ENCODE assay signal across 1 cellular context in the genomic region with DNA sequence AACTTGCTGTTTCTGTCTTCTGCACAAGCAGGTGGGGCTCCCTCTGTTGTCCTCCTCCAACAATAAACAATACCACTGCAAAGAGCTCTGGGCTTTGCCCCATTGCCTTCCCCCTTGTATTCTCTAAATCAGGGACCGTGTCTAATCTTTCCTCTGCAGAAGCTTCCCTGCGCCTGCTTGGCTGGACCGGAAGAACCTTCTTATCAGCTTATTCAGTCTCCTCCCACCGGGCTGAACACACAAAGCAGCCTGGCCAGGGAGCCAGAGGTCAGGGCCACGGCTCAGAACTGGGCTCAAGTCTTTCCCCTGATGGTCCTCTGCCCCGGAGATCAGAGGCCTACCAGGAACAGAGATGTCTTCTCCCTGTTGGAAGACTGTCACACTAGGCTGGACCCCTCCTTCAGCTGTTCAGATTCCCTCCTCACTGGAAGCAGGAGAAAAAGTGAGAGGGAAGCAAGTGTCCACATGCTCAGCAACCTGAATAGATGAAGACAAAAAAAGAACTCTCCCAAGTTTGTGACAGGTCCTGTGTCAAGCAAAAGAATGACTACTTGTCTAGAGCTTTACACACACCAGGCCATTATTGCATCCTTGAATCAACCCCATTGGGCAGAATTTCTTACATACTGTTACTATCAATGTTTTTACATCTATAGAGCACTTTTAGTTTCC.
TF ChIP-seq lines count a peak whose summit lies in the region.

No MANE protein-coding gene starts in this region.

TF ChIP-seq in HepG2, 621 proteins besides CTCF, POLR2A, EP300 and RAD21 (continued from another document and continues in another):
- peak; percentile 80 for TF ChIP-seq ZNF609 (CRISPR knock-in tag; IDR thresholded peaks at IDR 0.05; ENCODE audit: borderline replicate concordance)
- TF ChIP-seq FOXC1 (CRISPR knock-in tag; IDR thresholded peaks at IDR 0.05; ENCODE audit: borderline replicate concordance), result peak; percentile 23; the same call in 1 of the 2 replicates
- no peak for TF ChIP-seq TP53 (CRISPR knock-in tag; conservative IDR thresholded peaks at IDR 0.05)
- no peak for TF ChIP-seq CSRNP1 (CRISPR knock-in tag; IDR thresholded peaks at IDR 0.05)
- TF ChIP-seq, protein P1, sequence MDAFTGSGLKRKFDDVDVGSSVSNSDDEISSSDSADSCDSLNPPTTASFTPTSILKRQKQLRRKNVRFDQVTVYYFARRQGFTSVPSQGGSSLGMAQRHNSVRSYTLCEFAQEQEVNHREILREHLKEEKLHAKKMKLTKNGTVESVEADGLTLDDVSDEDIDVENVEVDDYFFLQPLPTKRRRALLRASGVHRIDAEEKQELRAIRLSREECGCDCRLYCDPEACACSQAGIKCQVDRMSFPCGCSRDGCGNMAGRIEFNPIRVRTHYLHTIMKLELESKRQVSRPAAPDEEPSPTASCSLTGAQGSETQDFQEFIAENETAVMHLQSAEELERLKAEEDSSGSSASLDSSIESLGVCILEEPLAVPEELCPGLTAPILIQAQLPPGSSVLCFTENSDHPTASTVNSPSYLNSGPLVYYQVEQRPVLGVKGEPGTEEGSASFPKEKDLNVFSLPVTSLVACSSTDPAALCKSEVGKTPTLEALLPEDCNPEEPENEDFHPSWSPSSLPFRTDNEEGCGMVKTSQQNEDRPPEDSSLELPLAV (CRISPR knock-in tag; conservative IDR thresholded peaks at IDR 0.05; ENCODE audit: low read depth), result no peak
- no peak for TF ChIP-seq HIVEP1 (CRISPR knock-in tag; IDR thresholded peaks at IDR 0.05)
- TF ChIP-seq SCMH1 (CRISPR knock-in tag; IDR thresholded peaks at IDR 0.05; ENCODE audit: borderline replicate concordance), result no peak
- TF ChIP-seq ZNF577 (CRISPR knock-in tag; IDR thresholded peaks at IDR 0.05; ENCODE audit: borderline replicate concordance, low read depth), result no peak
- TF ChIP-seq DPF2 (CRISPR knock-in tag; IDR thresholded peaks at IDR 0.05; ENCODE audit: borderline replicate concordance, low read depth), result peak; percentile 84
- no peak for TF ChIP-seq ZIK1 (CRISPR knock-in tag; IDR thresholded peaks at IDR 0.05; ENCODE audit: borderline replicate concordance, low read depth)
- TF ChIP-seq PHF5A (CRISPR knock-in tag; IDR thresholded peaks at IDR 0.05; ENCODE audit: low read depth, unreplicated experiment), result peak; percentile 38
- TF ChIP-seq ZNF354B (CRISPR knock-in tag; IDR thresholded peaks at IDR 0.05), result no peak
- TF ChIP-seq NCOA5 (CRISPR knock-in tag; IDR thresholded peaks at IDR 0.05), result no peak
- TF ChIP-seq ZNF605 (CRISPR knock-in tag; IDR thresholded peaks at IDR 0.05), result peak; percentile 47; the same call in 1 of the 2 replicates
- no peak for TF ChIP-seq JUND (CRISPR knock-in tag; IDR thresholded peaks at IDR 0.05)
- TF ChIP-seq SP2 (CRISPR knock-in tag; IDR thresholded peaks at IDR 0.05), result no peak
- no peak for TF ChIP-seq ZBTB14 (CRISPR knock-in tag; IDR thresholded peaks at IDR 0.05)
- TF ChIP-seq ZSCAN22 (CRISPR knock-in tag; IDR thresholded peaks at IDR 0.05), result no peak
- no peak for TF ChIP-seq ZFP82 (CRISPR knock-in tag; IDR thresholded peaks at IDR 0.05; ENCODE audit: borderline replicate concordance)
- 0 out of 2 replicates have a peak, but pooled peaks have one; percentile 44 for TF ChIP-seq POLR2G (IDR thresholded peaks at IDR 0.05; ENCODE audit: low read depth, low read length)
- no peak for TF ChIP-seq USF2 (IDR thresholded peaks at IDR 0.05; ENCODE audit: low read depth, low read length)
- no peak for TF ChIP-seq USF2 (CRISPR knock-in tag; IDR thresholded peaks at IDR 0.05; ENCODE audit: borderline replicate concordance)
- TF ChIP-seq HBP1 (CRISPR knock-in tag; IDR thresholded peaks at IDR 0.05; ENCODE audit: low read depth), result no peak
- TF ChIP-seq ZNF598 (CRISPR knock-in tag; IDR thresholded peaks at IDR 0.05; ENCODE audit: borderline replicate concordance), result 0 out of 2 replicates have a peak, but pooled peaks have one; percentile 17
- TF ChIP-seq SAP130 (CRISPR knock-in tag; IDR thresholded peaks at IDR 0.05; ENCODE audit: low read depth), result peak; percentile 78
- TF ChIP-seq, protein P2, sequence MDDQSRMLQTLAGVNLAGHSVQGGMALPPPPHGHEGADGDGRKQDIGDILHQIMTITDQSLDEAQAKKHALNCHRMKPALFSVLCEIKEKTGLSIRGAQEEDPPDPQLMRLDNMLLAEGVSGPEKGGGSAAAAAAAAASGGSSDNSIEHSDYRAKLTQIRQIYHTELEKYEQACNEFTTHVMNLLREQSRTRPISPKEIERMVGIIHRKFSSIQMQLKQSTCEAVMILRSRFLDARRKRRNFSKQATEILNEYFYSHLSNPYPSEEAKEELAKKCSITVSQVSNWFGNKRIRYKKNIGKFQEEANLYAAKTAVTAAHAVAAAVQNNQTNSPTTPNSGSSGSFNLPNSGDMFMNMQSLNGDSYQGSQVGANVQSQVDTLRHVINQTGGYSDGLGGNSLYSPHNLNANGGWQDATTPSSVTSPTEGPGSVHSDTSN (CRISPR knock-in tag; IDR thresholded peaks at IDR 0.05; ENCODE audit: borderline replicate concordance), result no peak
- TF ChIP-seq ZNF790 (CRISPR knock-in tag; IDR thresholded peaks at IDR 0.05; ENCODE audit: borderline replicate concordance), result no peak
- TF ChIP-seq, protein P3, sequence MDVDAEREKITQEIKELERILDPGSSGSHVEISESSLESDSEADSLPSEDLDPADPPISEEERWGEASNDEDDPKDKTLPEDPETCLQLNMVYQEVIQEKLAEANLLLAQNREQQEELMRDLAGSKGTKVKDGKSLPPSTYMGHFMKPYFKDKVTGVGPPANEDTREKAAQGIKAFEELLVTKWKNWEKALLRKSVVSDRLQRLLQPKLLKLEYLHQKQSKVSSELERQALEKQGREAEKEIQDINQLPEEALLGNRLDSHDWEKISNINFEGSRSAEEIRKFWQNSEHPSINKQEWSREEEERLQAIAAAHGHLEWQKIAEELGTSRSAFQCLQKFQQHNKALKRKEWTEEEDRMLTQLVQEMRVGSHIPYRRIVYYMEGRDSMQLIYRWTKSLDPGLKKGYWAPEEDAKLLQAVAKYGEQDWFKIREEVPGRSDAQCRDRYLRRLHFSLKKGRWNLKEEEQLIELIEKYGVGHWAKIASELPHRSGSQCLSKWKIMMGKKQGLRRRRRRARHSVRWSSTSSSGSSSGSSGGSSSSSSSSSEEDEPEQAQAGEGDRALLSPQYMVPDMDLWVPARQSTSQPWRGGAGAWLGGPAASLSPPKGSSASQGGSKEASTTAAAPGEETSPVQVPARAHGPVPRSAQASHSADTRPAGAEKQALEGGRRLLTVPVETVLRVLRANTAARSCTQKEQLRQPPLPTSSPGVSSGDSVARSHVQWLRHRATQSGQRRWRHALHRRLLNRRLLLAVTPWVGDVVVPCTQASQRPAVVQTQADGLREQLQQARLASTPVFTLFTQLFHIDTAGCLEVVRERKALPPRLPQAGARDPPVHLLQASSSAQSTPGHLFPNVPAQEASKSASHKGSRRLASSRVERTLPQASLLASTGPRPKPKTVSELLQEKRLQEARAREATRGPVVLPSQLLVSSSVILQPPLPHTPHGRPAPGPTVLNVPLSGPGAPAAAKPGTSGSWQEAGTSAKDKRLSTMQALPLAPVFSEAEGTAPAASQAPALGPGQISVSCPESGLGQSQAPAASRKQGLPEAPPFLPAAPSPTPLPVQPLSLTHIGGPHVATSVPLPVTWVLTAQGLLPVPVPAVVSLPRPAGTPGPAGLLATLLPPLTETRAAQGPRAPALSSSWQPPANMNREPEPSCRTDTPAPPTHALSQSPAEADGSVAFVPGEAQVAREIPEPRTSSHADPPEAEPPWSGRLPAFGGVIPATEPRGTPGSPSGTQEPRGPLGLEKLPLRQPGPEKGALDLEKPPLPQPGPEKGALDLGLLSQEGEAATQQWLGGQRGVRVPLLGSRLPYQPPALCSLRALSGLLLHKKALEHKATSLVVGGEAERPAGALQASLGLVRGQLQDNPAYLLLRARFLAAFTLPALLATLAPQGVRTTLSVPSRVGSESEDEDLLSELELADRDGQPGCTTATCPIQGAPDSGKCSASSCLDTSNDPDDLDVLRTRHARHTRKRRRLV (CRISPR knock-in tag; IDR thresholded peaks at IDR 0.05), result no peak
- TF ChIP-seq, protein P4, sequence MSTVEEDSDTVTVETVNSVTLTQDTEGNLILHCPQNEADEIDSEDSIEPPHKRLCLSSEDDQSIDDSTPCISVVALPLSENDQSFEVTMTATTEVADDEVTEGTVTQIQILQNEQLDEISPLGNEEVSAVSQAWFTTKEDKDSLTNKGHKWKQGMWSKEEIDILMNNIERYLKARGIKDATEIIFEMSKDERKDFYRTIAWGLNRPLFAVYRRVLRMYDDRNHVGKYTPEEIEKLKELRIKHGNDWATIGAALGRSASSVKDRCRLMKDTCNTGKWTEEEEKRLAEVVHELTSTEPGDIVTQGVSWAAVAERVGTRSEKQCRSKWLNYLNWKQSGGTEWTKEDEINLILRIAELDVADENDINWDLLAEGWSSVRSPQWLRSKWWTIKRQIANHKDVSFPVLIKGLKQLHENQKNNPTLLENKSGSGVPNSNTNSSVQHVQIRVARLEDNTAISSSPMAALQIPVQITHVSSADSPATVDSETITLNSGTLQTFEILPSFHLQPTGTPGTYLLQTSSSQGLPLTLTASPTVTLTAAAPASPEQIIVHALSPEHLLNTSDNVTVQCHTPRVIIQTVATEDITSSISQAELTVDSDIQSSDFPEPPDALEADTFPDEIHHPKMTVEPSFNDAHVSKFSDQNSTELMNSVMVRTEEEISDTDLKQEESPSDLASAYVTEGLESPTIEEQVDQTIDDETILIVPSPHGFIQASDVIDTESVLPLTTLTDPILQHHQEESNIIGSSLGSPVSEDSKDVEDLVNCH (CRISPR knock-in tag; IDR thresholded peaks at IDR 0.05), result no peak
